ENCODE assay signal across 9 cellular contexts in the genomic region with DNA sequence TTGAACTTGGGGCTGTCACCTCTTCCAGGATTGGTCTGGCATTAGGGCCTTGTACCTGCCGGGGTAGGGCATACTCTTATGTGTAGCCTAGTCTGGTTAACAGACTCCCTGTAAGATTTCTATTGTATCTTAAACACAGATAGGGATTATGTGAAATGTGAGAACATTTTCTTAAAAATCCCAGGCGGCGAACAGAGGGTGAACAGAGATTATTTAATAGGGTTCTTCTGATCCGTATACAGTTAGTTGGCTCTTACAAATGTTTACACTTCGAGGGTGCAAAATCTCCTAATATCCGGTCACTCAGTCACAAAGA. TPM values are rescaled to one million over a fixed set of nuclear protein-coding genes. Genes with fewer than 3 reads are reported as not detected.
A peak's percentile ranks its signal among the peaks of the same experiment; 100 is the strongest.
DNase-seq lines count a peak whose midpoint lies in the region; ATAC-seq and TF ChIP-seq lines count a peak whose summit lies in the region.
"Had no signal": no experiment of that assay in that cellular context is flagged by ENCODE, and none has a peak within 500 bp of the region (broad histone marks: within the 10 kb centered on the region; RNA-seq: fewer than 3 reads in every experiment).

No MANE protein-coding gene starts in this region.

- no peaks in the 10 kb centered on the region for H3K27me3 ChIP-seq in right lobe of liver
- no peaks in the 10 kb centered on the region for H3K27me3 ChIP-seq in transverse colon

- no peaks in the 10 kb centered on the region for H3K27me3 Mint-ChIP-seq in activated T-cell treated with anti-CD3 and anti-CD28 coated beads, Interleukin-2, amount 50 U/mL, for 72 hours (ENCODE audit: low read depth)

- H3K9me3 Mint-ChIP-seq in activated T-cell treated with anti-CD3 and anti-CD28 coated beads, Interleukin-2, amount 50 U/mL, for 72 hours = no peaks in the 10 kb centered on the region

- TF ChIP-seq EP300 in transverse colon (IDR thresholded peaks at IDR 0.05; ENCODE audit: low read depth) = no peak

- intact Hi-C loops in right lobe of liver (cut with DNase I) = no loop called here
- intact Hi-C loops in transverse colon (cut with DNase I; ENCODE audit: low total_unique reads) = no loop called here

- H3K4me1 ChIP-seq in right lobe of liver (peaks cover 0 to 7% (median 3%) of the 10 kb centered on the region in 4 donors), transverse colon (peaks cover 0 to 38% (median 12%) of the 10 kb centered on the region in 4 donors)

- H3K36me3 ChIP-seq in right lobe of liver (no peaks in the 10 kb centered on the region), transverse colon (no peaks in the 10 kb centered on the region)

- WGBS in adipose tissue, 3 donors = 2 to 11% (median 3%) methylated on average over 6 of the region's 6 CpGs
- WGBS in right lobe of liver (ENCODE audit: insufficient coverage, low coverage, low lambda C conversion rate, missing lambda C conversion rate) = under 1% methylated on average over 6 of the region's 6 CpGs
- WGBS in transverse colon (ENCODE audit: low coverage in 1 of 2), 2 donors = 15 to 17% methylated on average over 5 to 6 of the region's 6 CpGs

- DNase-seq in activated T-cell treated with anti-CD3 and anti-CD28 coated beads, Interleukin-2, amount 50 U/mL, for 72 hours = peak in 1 of 2 donors; percentile 30
- no peak for DNase-seq in activated T-cell treated with anti-CD3 and anti-CD28 coated beads, Interleukin-2, amount 50 U/mL, for 48 hours
- peak in 1 of 3 donors; percentile 71 for DNase-seq in right lobe of liver
- no peak for DNase-seq in transverse colon
- DNase-seq in GM03348 (ENCODE audit: low spot score) = no peak
- DNase-seq in iPS-NIHi7 (ENCODE audit: extremely low spot score) = no peak

- in situ Hi-C loops in transverse colon (cut with MboI; ENCODE audit: low pct_ligation_motif_present in 1 of 4, low pct_unique_long_range_greater_than_20kb in 1 of 4, low sequenced_read_pairs in 3 of 4) = no loop called here

- H3K4me3 ChIP-seq in right lobe of liver (peak overlapping the region; percentile 74 to 88 (median 80)), transverse colon (peak overlapping the region; percentile 66 to 90 (median 83))

- H3K9me3 ChIP-seq in right lobe of liver = no peaks in the 10 kb centered on the region
- H3K9me3 ChIP-seq in transverse colon = no peaks in the 10 kb centered on the region

- H3K36me3 Mint-ChIP-seq in activated T-cell treated with anti-CD3 and anti-CD28 coated beads, Interleukin-2, amount 50 U/mL, for 72 hours (ENCODE audit: insufficient read depth in 2 of 2) = peaks cover 0 to 6% of the 10 kb centered on the region in 2 donors

- TF ChIP-seq CTCF in right lobe of liver (IDR thresholded peaks at IDR 0.05) (no peak), transverse colon (IDR thresholded peaks at IDR 0.05) (no peak)

- peak; percentile 37 to 41 for ATAC-seq in activated T-cell treated with anti-CD3 and anti-CD28 coated beads, Interleukin-2, amount 50 U/mL, for 72 hours (replicated peaks in 1 of 2)
- ATAC-seq in HG03135 (IDR thresholded peaks at IDR 0.05; ENCODE audit: unreplicated experiment) (peak; percentile 28), right lobe of liver (peak; percentile 74 to 88 (median 78))

- peak overlapping the region; percentile 93 to 97 for H3K4me3 Mint-ChIP-seq in activated T-cell treated with anti-CD3 and anti-CD28 coated beads, Interleukin-2, amount 50 U/mL, for 72 hours

- H3K4me1 Mint-ChIP-seq in activated T-cell treated with anti-CD3 and anti-CD28 coated beads, Interleukin-2, amount 50 U/mL, for 72 hours (ENCODE audit: low read depth) = peaks cover 42% of the 10 kb centered on the region

- TF ChIP-seq POLR2A in right lobe of liver (IDR thresholded peaks at IDR 0.05) (no peak), transverse colon (IDR thresholded peaks at IDR 0.05) (no peak)

- H3K27ac Mint-ChIP-seq in activated T-cell treated with anti-CD3 and anti-CD28 coated beads, Interleukin-2, amount 50 U/mL, for 72 hours = peak overlapping the region; percentile 100

- peak overlapping the region; percentile 29 for H3K27ac ChIP-seq in adipose tissue (ENCODE audit: low read depth, low read length)
- H3K27ac ChIP-seq in right lobe of liver = peak overlapping the region; percentile 87 to 94 (median 90)
- peak overlapping the region; percentile 89 to 95 (median 92) for H3K27ac ChIP-seq in transverse colon
- H3K27ac ChIP-seq: epithelial cell of prostate had no signal

RNA-seq across cellular contexts. Expression of a gene that starts 0.8 kb away (rescaled TPM):
- 10 to 100 TPM; 22.9 to 24.7 TPM for total RNA-seq in activated T-cell treated with anti-CD3 and anti-CD28 coated beads, Interleukin-2, amount 50 U/mL, for 72 hours
- polyA plus RNA-seq in adipose tissue = 1 to 10 TPM; 3.3 to 7.2 (median 6.4) TPM
- total RNA-seq in right lobe of liver (1 to 10 TPM; 4.6 to 8.2 (median 6.9) TPM), transverse colon (10 to 100 TPM; 17.2 to 41.4 (median 35.9) TPM)

Comparison
In these comparisons a context has a peak if more than half of its experiments do, and no peak if none do; other contexts are left out.
1. H3K27ac ChIP-seq: peak in every context shown above with its lines; median percentile 92 in transverse colon; 90 in right lobe of liver; 29 in adipose tissue.